In the genomic region with DNA sequence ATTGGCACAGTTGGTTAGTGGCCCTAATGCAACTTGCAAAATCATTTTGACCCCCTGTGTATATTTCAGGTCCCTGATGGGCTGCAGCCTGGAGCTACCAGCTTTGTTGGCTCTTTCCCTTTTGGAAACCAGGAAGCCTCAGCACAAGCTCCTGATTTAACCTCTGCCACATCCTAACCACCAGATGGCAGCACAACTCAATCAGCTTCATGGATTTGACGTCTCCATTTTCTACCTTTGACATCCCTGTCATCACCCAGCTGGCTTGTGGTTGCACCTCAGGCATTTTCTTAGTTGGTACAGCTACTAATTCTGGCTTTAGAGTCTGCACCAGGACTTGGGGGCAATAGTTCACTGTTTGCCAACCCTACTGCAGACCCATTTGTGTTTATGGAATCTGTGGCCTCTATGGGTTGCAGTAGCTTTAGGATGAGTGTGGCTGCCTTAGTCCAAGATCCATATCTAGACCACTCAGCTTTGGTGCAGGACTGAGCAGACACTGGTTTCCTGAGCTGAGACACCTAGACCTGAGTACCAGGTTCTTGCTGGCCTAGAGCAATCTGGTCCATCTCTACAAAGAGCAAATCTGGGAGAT, we compare ENCODE assay signal across 8 cellular contexts.
A peak's percentile ranks its signal among the peaks of the same experiment; 100 is the strongest.
DNase-seq lines count a peak whose midpoint lies in the region; ATAC-seq, FAIRE-seq and TF ChIP-seq lines count a peak whose summit lies in the region.

No MANE protein-coding gene starts in this region.

- no peaks in the 10 kb centered on the region for H3K27me3 ChIP-seq in lung (ENCODE audit: control insufficient read depth, insufficient read depth)

- FAIRE-seq in GM18507 (lab: Jason Lieb, UNC) = peak; percentile 51

- H3K4me3 Mint-ChIP-seq in natural killer cell = no peak overlapping the region

- WGBS in lung, 2 donors = 3 to 4% methylated on average over 1 of the region's 1 CpG

- H3K4me1 ChIP-seq in lung (ENCODE audit: control insufficient read depth in 2 of 2, insufficient read depth in 2 of 2, low read length in 2 of 2) = no peaks in the 10 kb centered on the region

- peak; percentile 55 for ATAC-seq in HG02870 (IDR thresholded peaks at IDR 0.05; ENCODE audit: unreplicated experiment)
- ATAC-seq in lung (ENCODE audit: insufficient read depth, low FRiP score) = peak; percentile 35
- no peak for ATAC-seq in natural killer cell
- ATAC-seq in HG03045 (IDR thresholded peaks at IDR 0.05; ENCODE audit: unreplicated experiment) = no peak

- peaks cover 0 to 6% of the 10 kb centered on the region in 2 donors for H3K27me3 Mint-ChIP-seq in natural killer cell (ENCODE audit: low read depth in 2 of 2)

- intact Hi-C loops in natural killer cell (cut with micrococcal nuclease) = no loop called here

- DNase-seq in CD1c-positive myeloid dendritic cell (ENCODE audit: extremely low spot score) = peak; percentile 51
- peak; percentile 14 for DNase-seq in GM18507 (ENCODE audit: extremely low spot score, insufficient read length, low read depth)
- peak; percentile 78 for DNase-seq in NCI-H82 (lab: John Stamatoyannopoulos, UW)
- DNase-seq in choroid plexus epithelial cell (ENCODE audit: low read depth) = peak; percentile 54
- peak; percentile 41 for DNase-seq in lung (ENCODE audit: low spot score)
- DNase-seq in natural killer cell = no peak

- H3K9me3 ChIP-seq in lung (ENCODE audit: control insufficient read depth in 2 of 2, insufficient read depth in 1 of 2, low read length in 1 of 2) = no peaks in the 10 kb centered on the region

- no peaks in the 10 kb centered on the region for H3K9me3 Mint-ChIP-seq in natural killer cell

- no peak overlapping the region for H3K27ac ChIP-seq in lung (ENCODE audit: low read depth in 1 of 2, low read length in 1 of 2)

- H3K4me3 ChIP-seq in choroid plexus epithelial cell (ENCODE audit: low read depth, low read length) (no peak overlapping the region), lung (no peak overlapping the region)

- TF ChIP-seq CTCF in choroid plexus epithelial cell (conservative IDR thresholded peaks at IDR 0.05; ENCODE audit: low read depth, low read length) (peak; percentile 71), lung (IDR thresholded peaks at IDR 0.05; ENCODE audit: control extremely low read depth, extremely low read depth) (peak; percentile 29), natural killer cell (IDR thresholded peaks at IDR 0.05) (no peak)

- no peaks in the 10 kb centered on the region for H3K36me3 Mint-ChIP-seq in natural killer cell

- no peaks in the 10 kb centered on the region for H3K4me1 Mint-ChIP-seq in natural killer cell

- H3K27ac Mint-ChIP-seq in natural killer cell = no peak overlapping the region

- H3K36me3 ChIP-seq in lung (ENCODE audit: control insufficient read depth in 2 of 2, insufficient read depth in 2 of 2, low read length in 2 of 2) = no peaks in the 10 kb centered on the region

Comparison
In these comparisons a context has a peak if more than half of its experiments do, and no peak if none do; other contexts are left out.
1. ATAC-seq: peak in HG02870 (single experiment) and lung (single experiment); none in natural killer cell (0 of 3) and HG03045 (single experiment).